Comparison of ENCODE assay signal across 8 cellular contexts in the genomic region with DNA sequence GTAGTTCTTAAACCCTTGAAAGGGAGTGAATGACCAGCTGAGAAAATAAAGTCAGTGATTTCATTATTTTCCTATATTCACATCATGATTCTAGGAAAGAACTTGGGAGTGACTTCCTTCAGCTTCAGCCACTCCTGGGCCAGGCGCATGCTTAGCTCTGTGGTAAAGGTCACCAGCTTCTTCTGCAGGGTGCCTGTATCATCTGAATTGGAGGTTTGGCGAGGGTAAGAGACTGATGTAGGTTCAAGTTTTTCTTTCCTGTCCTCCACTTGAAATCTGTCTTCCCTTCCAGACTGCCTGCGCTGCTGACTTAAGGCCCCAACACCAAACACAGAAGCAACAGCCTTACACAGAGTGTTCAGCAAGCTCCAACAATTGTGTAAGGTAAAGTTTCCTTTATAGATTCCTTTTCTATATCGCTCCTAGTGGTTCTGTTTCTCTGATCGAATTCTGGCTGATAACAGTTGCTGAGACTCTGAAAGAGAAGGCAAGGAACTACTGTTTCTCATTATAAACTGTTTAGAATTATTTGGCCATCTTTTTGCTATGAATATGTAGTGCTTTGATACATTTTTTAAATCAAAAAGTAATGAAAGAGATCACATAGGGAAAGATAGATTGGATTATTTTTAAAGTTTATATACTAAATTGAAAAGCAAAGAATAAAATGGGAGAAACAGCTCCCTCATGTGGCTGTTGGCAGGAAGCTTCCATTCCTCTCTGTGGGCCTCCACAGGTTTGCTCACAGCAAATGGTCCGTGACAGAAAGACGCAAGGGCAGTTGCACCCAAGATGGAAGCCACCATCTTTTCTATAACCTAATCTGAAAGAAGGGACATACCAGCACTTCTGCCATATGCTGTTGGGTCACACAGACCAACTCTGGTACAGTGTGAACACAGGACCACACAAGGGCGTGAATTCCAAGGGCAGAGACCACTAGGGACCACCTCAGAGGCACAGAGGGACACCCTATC. TPM values are rescaled to one million over a fixed set of nuclear protein-coding genes. Genes with fewer than 3 reads are reported as not detected.
DNase-seq lines count a peak whose midpoint lies in the region; ATAC-seq and TF ChIP-seq lines count a peak whose summit lies in the region.

No MANE protein-coding gene starts in this region.

- H3K27ac Mint-ChIP-seq in CD14-positive monocyte, result peak overlapping the region in 1 of 7 donors; percentile 3
- H3K27ac Mint-ChIP-seq in stimulated activated effector memory CD8-positive, alpha-beta T cell treated with anti-CD3 and anti-CD28 coated beads, Interleukin-12 subunit alpha, Interleukin-12 subunit beta, amount 100 ng/mL, for 72 hours, result no peak overlapping the region

- H3K4me3 Mint-ChIP-seq in CD14-positive monocyte, result no peak overlapping the region
- H3K4me3 Mint-ChIP-seq in stimulated activated effector memory CD8-positive, alpha-beta T cell treated with anti-CD3 and anti-CD28 coated beads, Interleukin-12 subunit alpha, Interleukin-12 subunit beta, amount 100 ng/mL, for 72 hours, result no peak overlapping the region

- TF ChIP-seq CTCF in CD14-positive monocyte (IDR thresholded peaks at IDR 0.05), result peak; percentile 76

- DNase-seq in CD14-positive monocyte (ENCODE audit: low spot score) (no peak), NCI-H510A treated with DMSO at 0.1 percent for 48 hours (lab: John Stamatoyannopoulos, UW) (peak; percentile 29), inferior parietal cortex (ENCODE audit: extremely low spot score) (peak; percentile 50), NCI-H226 (no peak)
- DNase-seq in activated naive CD4-positive, alpha-beta T cell treated with anti-CD3 and anti-CD28 coated beads, Interleukin-2, amount 50 U/mL, for 16 hours, result peak; percentile 20
- peak in 1 of 2 donors; percentile 55 for DNase-seq in stimulated activated effector memory CD8-positive, alpha-beta T cell treated with anti-CD3 and anti-CD28 coated beads, Interleukin-12 subunit alpha, Interleukin-12 subunit beta, amount 100 ng/mL, for 72 hours (ENCODE audit: low spot score in 2 of 2)

- intact Hi-C loops in CD14-positive monocyte (cut with micrococcal nuclease), result no loop called here

- H3K27me3 Mint-ChIP-seq in CD14-positive monocyte (ENCODE audit: low read depth in 3 of 3), result no peaks in the 10 kb centered on the region

- no peaks in the 10 kb centered on the region for H3K9me3 Mint-ChIP-seq in CD14-positive monocyte
- no peaks in the 10 kb centered on the region for H3K9me3 Mint-ChIP-seq in stimulated activated effector memory CD8-positive, alpha-beta T cell treated with anti-CD3 and anti-CD28 coated beads, Interleukin-12 subunit alpha, Interleukin-12 subunit beta, amount 100 ng/mL, for 72 hours

- H3K4me1 Mint-ChIP-seq in CD14-positive monocyte, result no peaks in the 10 kb centered on the region
- H3K4me1 Mint-ChIP-seq in stimulated activated effector memory CD8-positive, alpha-beta T cell treated with anti-CD3 and anti-CD28 coated beads, Interleukin-12 subunit alpha, Interleukin-12 subunit beta, amount 100 ng/mL, for 72 hours, result no peaks in the 10 kb centered on the region

- peaks cover 20 to 47% of the 10 kb centered on the region in 2 donors for H3K36me3 Mint-ChIP-seq in CD14-positive monocyte
- H3K36me3 Mint-ChIP-seq in stimulated activated effector memory CD8-positive, alpha-beta T cell treated with anti-CD3 and anti-CD28 coated beads, Interleukin-12 subunit alpha, Interleukin-12 subunit beta, amount 100 ng/mL, for 72 hours, result peaks cover 19% of the 10 kb centered on the region

- ATAC-seq in GM18511 (IDR thresholded peaks at IDR 0.05; ENCODE audit: unreplicated experiment), result peak; percentile 81
- peak; percentile 76 for ATAC-seq in HG03139 (IDR thresholded peaks at IDR 0.05; ENCODE audit: unreplicated experiment)
- peak; percentile 62 for ATAC-seq in stimulated activated effector memory CD8-positive, alpha-beta T cell treated with anti-CD3 and anti-CD28 coated beads, Interleukin-12 subunit alpha, Interleukin-12 subunit beta, amount 100 ng/mL, for 72 hours

RNA-seq across cellular contexts. Expression of gene GATAD1, which starts 14.0 kb away (rescaled TPM):
- 1 to 10 TPM; 6.6 to 7.6 TPM for polyA plus RNA-seq in CD14-positive monocyte

RNA-seq across cellular contexts. Expression of gene ERVW-1, which starts 16.4 kb away (rescaled TPM):
- not detected for polyA plus RNA-seq in CD14-positive monocyte

Comparison
In these comparisons a context has a peak if more than half of its experiments do, and no peak if none do; other contexts are left out.
1. DNase-seq: peak in NCI-H510A treated with DMSO at 0.1 percent for 48 hours (single experiment), activated naive CD4-positive, alpha-beta T cell treated with anti-CD3 and anti-CD28 coated beads, Interleukin-2, amount 50 U/mL, for 16 hours (single experiment) and inferior parietal cortex (single experiment); none in CD14-positive monocyte (single experiment) and NCI-H226 (single experiment).
2. Peak in every context shown above with its lines, with median percentiles within 50 percentile points of each other: ATAC-seq.